In the genomic region with DNA sequence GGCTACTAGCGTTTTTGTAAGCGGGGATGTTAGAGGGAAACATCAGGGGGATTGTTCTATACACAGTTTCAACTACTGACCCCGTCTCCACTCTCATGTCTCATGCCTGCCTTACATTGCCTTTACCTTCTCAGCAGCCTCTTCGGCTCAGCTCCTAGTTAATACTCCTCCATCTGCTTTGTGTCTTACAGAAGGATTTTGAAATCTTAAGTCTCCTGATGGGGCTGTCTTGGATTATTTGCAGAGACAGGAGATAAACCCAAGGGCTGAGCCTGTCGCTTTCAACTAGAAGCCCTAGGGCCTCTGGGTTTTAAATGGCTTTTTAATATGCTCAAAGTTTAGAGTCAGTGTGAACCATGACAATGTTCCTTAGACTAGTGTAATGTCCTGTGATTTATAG, we compare ENCODE assay signal across 20 cellular contexts.
A peak's percentile ranks its signal among the peaks of the same experiment; 100 is the strongest.
DNase-seq lines count a peak whose midpoint lies in the region; ATAC-seq and TF ChIP-seq lines count a peak whose summit lies in the region.
"Had no signal": no experiment of that assay in that cellular context is flagged by ENCODE, and none has a peak within 500 bp of the region (broad histone marks: within the 10 kb centered on the region; RNA-seq: fewer than 3 reads in every experiment).

No MANE protein-coding gene starts in this region.

- H3K27me3 ChIP-seq in mesenchymal stem cell (ENCODE audit: control insufficient read depth in 1 of 2, insufficient read depth in 1 of 2, low read length in 2 of 2) = peaks cover 9 to 12% of the 10 kb centered on the region in 2 experiments
- H3K27me3 ChIP-seq: BLaER1 treated with 17β-estradiol and CSF1 and Interleukin-3, amounts not matched to agents 10 nM and 100 nM; SJSA1 had no signal

- no peak overlapping the region for H3K14ac ChIP-seq in mesenchymal stem cell (ENCODE audit: low read length in 2 of 2)

- no peak overlapping the region for H3K4ac ChIP-seq in mesenchymal stem cell (ENCODE audit: low read depth in 1 of 2, low read length in 2 of 2)

- DNase-seq in activated CD4-positive, alpha-beta T cell treated with anti-CD3 and anti-CD28 coated beads, Interleukin-2, amount 10 ng/mL, durations not matched to agents 24 days and 14 days = peak; percentile 21
- DNase-seq in activated CD4-positive, alpha-beta T cell treated with anti-CD3 and anti-CD28 coated beads for 48 hours = no peak
- DNase-seq in mesenchymal stem cell = peak; percentile 33
- DNase-seq in DMS79 (lab: John Stamatoyannopoulos, UW) = no peak
- no peak for DNase-seq in NCI-H226
- DNase-seq: CD4-positive, alpha-beta memory T cell; GDM1; KG1; NCI-H1092; NCI-H1436; NCI-H187 treated with DMSO at 0.1 percent for 48 hours; NCI-H2107; NCI-H774 had no signal

- peaks cover 7% of the 10 kb centered on the region for H3K27me3 Mint-ChIP-seq in activated CD4-positive, alpha-beta T cell treated with anti-CD3 and anti-CD28 coated beads, Interleukin-2, amount 10 ng/mL, durations not matched to agents 24 days and 14 days
- no peaks in the 10 kb centered on the region for H3K27me3 Mint-ChIP-seq in brain

- no peak overlapping the region for H4K91ac ChIP-seq in mesenchymal stem cell (ENCODE audit: low read length)

- H3K4me3 Mint-ChIP-seq in activated CD4-positive, alpha-beta T cell treated with anti-CD3 and anti-CD28 coated beads, Interleukin-2, amount 10 ng/mL, durations not matched to agents 24 days and 14 days = no peak overlapping the region
- H3K4me3 Mint-ChIP-seq in brain = peak overlapping the region in 1 of 5 experiments; percentile 24
- H3K4me3 Mint-ChIP-seq: CD4-positive, alpha-beta memory T cell had no signal

- no peak overlapping the region for H2BK12ac ChIP-seq in mesenchymal stem cell (ENCODE audit: low read length in 2 of 2)

- H4K8ac ChIP-seq in mesenchymal stem cell (ENCODE audit: low read length) = no peak overlapping the region

- no peaks in the 10 kb centered on the region for H3K36me3 ChIP-seq in mesenchymal stem cell (ENCODE audit: control insufficient read depth in 1 of 2, insufficient read depth in 2 of 2, low read depth in 1 of 2, low read length in 2 of 2)
- H3K36me3 ChIP-seq: BLaER1 treated with 17β-estradiol and CSF1 and Interleukin-3, amounts not matched to agents 10 nM and 100 nM; SJSA1 had no signal

- no peak for TF ChIP-seq CTCF in brain (conservative IDR thresholded peaks at IDR 0.05)

- H3K9ac ChIP-seq in mesenchymal stem cell (ENCODE audit: low read length) = no peak overlapping the region
- H3K9ac ChIP-seq: BLaER1 treated with 17β-estradiol and CSF1 and Interleukin-3, amounts not matched to agents 10 nM and 100 nM had no signal

- no peaks in the 10 kb centered on the region for H3K4me1 ChIP-seq in mesenchymal stem cell (ENCODE audit: control insufficient read depth, insufficient read depth, low read depth, low read length)

- no peak overlapping the region for H2AK5ac ChIP-seq in mesenchymal stem cell (ENCODE audit: low read length, severe bottlenecking)

- ATAC-seq in HG02885 (IDR thresholded peaks at IDR 0.05; ENCODE audit: poor library complexity, unreplicated experiment) (no peak), GM18873 (IDR thresholded peaks at IDR 0.05; ENCODE audit: low FRiP score, unreplicated experiment) (no peak)
- ATAC-seq: Right ventricle myocardium inferior had no signal

- H3K4me1 Mint-ChIP-seq in activated CD4-positive, alpha-beta T cell treated with anti-CD3 and anti-CD28 coated beads, Interleukin-2, amount 10 ng/mL, durations not matched to agents 24 days and 14 days = no peaks in the 10 kb centered on the region
- H3K4me1 Mint-ChIP-seq in brain = peaks cover 30% of the 10 kb centered on the region
- H3K4me1 Mint-ChIP-seq: CD4-positive, alpha-beta memory T cell had no signal

- no peak overlapping the region for H3K4me3 ChIP-seq in mesenchymal stem cell (ENCODE audit: insufficient read depth in 1 of 2, low read depth in 1 of 2, low read length in 2 of 2)
- H3K4me3 ChIP-seq: BLaER1 treated with 17β-estradiol and CSF1 and Interleukin-3, amounts not matched to agents 10 nM and 100 nM; SJSA1 had no signal

- 71% methylated on average over 4 of the region's 5 CpGs for WGBS in mesenchymal stem cell

- H3K9me3 ChIP-seq in mesenchymal stem cell (ENCODE audit: control insufficient read depth, low read length) = no peaks in the 10 kb centered on the region
- H3K9me3 ChIP-seq: SJSA1 had no signal

- intact Hi-C loops in activated CD4-positive, alpha-beta T cell treated with anti-CD3 and anti-CD28 coated beads, Interleukin-2, amount 10 ng/mL, durations not matched to agents 24 days and 14 days (cut with micrococcal nuclease) = no loop called here

- no peaks in the 10 kb centered on the region for H3K79me1 ChIP-seq in mesenchymal stem cell (replicated peaks; ENCODE audit: low read length, poor library complexity, severe bottlenecking)

- no peaks in the 10 kb centered on the region for H3K9me3 Mint-ChIP-seq in activated CD4-positive, alpha-beta T cell treated with anti-CD3 and anti-CD28 coated beads, Interleukin-2, amount 10 ng/mL, durations not matched to agents 24 days and 14 days
- peaks cover 0 to 16% (median 4%) of the 10 kb centered on the region in 5 experiments for H3K9me3 Mint-ChIP-seq in brain

- H2BK5ac ChIP-seq in mesenchymal stem cell (ENCODE audit: low read depth, low read length, poor library complexity, severe bottlenecking) = no peak overlapping the region

- no peak overlapping the region for H3K18ac ChIP-seq in mesenchymal stem cell (ENCODE audit: low read depth in 1 of 2, low read length in 2 of 2)

- H3K4me2 ChIP-seq in mesenchymal stem cell (ENCODE audit: low read length, poor library complexity, severe bottlenecking) = no peak overlapping the region

- no peaks in the 10 kb centered on the region for H3K36me3 Mint-ChIP-seq in activated CD4-positive, alpha-beta T cell treated with anti-CD3 and anti-CD28 coated beads, Interleukin-2, amount 10 ng/mL, durations not matched to agents 24 days and 14 days (ENCODE audit: low read depth)
- no peaks in the 10 kb centered on the region for H3K36me3 Mint-ChIP-seq in brain
- H3K36me3 Mint-ChIP-seq: CD4-positive, alpha-beta memory T cell had no signal

- H3K27ac Mint-ChIP-seq in activated CD4-positive, alpha-beta T cell treated with anti-CD3 and anti-CD28 coated beads, Interleukin-2, amount 10 ng/mL, durations not matched to agents 24 days and 14 days = no peak overlapping the region
- H3K27ac Mint-ChIP-seq in brain = peak overlapping the region in 3 of 5 experiments; percentile 23 to 68 (median 25)
- H3K27ac Mint-ChIP-seq: CD4-positive, alpha-beta memory T cell had no signal

- no peak overlapping the region for H3K27ac ChIP-seq in mesenchymal stem cell (ENCODE audit: low read length, poor library complexity, severe bottlenecking)
- H3K27ac ChIP-seq: 22Rv1; BLaER1 treated with 17β-estradiol and CSF1 and Interleukin-3, amounts not matched to agents 10 nM and 100 nM; SJSA1 had no signal

- no peak overlapping the region for H3K23ac ChIP-seq in mesenchymal stem cell (ENCODE audit: low read length in 2 of 2)

- no peak overlapping the region for H2AFZ ChIP-seq in mesenchymal stem cell (ENCODE audit: low read depth, low read length)

- H2BK15ac ChIP-seq in mesenchymal stem cell (ENCODE audit: low read depth, poor library complexity, severe bottlenecking) = no peak overlapping the region

- H2BK120ac ChIP-seq in mesenchymal stem cell (ENCODE audit: low read depth, low read length) = no peak overlapping the region

Comparison
In these comparisons a context has a peak if more than half of its experiments do, and no peak if none do; other contexts are left out.
1. DNase-seq: peak in activated CD4-positive, alpha-beta T cell treated with anti-CD3 and anti-CD28 coated beads, Interleukin-2, amount 10 ng/mL, durations not matched to agents 24 days and 14 days (single experiment) and mesenchymal stem cell (single experiment); none in activated CD4-positive, alpha-beta T cell treated with anti-CD3 and anti-CD28 coated beads for 48 hours (single experiment), DMS79 (single experiment) and NCI-H226 (single experiment).